13 cellular contexts compared by ENCODE assay signal in genomic region chr3:30188713-30189112, GRCh38.
DNase-seq lines count a peak whose midpoint lies in the region; ATAC-seq, FAIRE-seq and TF ChIP-seq lines count a peak whose summit lies in the region.
"Had no signal": no experiment of that assay in that cellular context is flagged by ENCODE, and none has a peak within 500 bp of the region (broad histone marks: within the 10 kb centered on the region; RNA-seq: fewer than 3 reads in every experiment).

No MANE protein-coding gene starts in this region.

- H3K36me3 ChIP-seq in bronchial epithelial cell (ENCODE audit: control insufficient read depth, insufficient read depth, low read length) (no peaks in the 10 kb centered on the region), gastrocnemius medialis (no peaks in the 10 kb centered on the region), vagina (no peaks in the 10 kb centered on the region)
- H3K36me3 ChIP-seq: pancreas had no signal

- H3K4me3 ChIP-seq in bronchial epithelial cell (ENCODE audit: low read depth, low read length) (no peak overlapping the region), gastrocnemius medialis (no peak overlapping the region), vagina (no peak overlapping the region)
- H3K4me3 ChIP-seq: pancreas had no signal

- no peaks in the 10 kb centered on the region for H3K27me3 ChIP-seq in bronchial epithelial cell (ENCODE audit: control insufficient read depth, insufficient read depth, low read length)
- H3K27me3 ChIP-seq in gastrocnemius medialis = no peaks in the 10 kb centered on the region
- H3K27me3 ChIP-seq in vagina = no peaks in the 10 kb centered on the region
- H3K27me3 ChIP-seq: pancreas had no signal

- in situ Hi-C loops in gastrocnemius medialis (cut with MboI; ENCODE audit: low sequenced_read_pairs in 4 of 4) = no loop called here

- FAIRE-seq in bronchial epithelial cell (lab: Jason Lieb, UNC) = no peak
- FAIRE-seq: pancreas, TTC549 had no signal

- TF ChIP-seq CTCF in bronchial epithelial cell (IDR thresholded peaks at IDR 0.05; ENCODE audit: insufficient read depth, low read length, severe bottlenecking) = no peak
- no peak for TF ChIP-seq CTCF in gastrocnemius medialis (IDR thresholded peaks at IDR 0.05 in 4 of 5, conservative IDR thresholded peaks at IDR 0.05 in 1 of 5)
- TF ChIP-seq CTCF in vagina (IDR thresholded peaks at IDR 0.05) = no peak

- TF ChIP-seq POLR2A in gastrocnemius medialis (IDR thresholded peaks at IDR 0.05) (no peak), vagina (IDR thresholded peaks at IDR 0.05) (no peak)

- peak; percentile 90 to 94 for ATAC-seq in gastrocnemius medialis
- ATAC-seq: pancreas; stimulated activated naive CD8-positive, alpha-beta T cell treated with anti-CD3 and anti-CD28 coated beads, Interleukin-15, amount 100 ng/mL, for 72 hours had no signal

- peaks cover 5 to 17% of the 10 kb centered on the region in 2 donors for H3K4me1 ChIP-seq in gastrocnemius medialis
- no peaks in the 10 kb centered on the region for H3K4me1 ChIP-seq in vagina

- H3K9me3 ChIP-seq in gastrocnemius medialis = no peaks in the 10 kb centered on the region
- no peaks in the 10 kb centered on the region for H3K9me3 ChIP-seq in vagina
- H3K9me3 ChIP-seq: pancreas had no signal

- intact Hi-C loops in gastrocnemius medialis (cut with DNase I; ENCODE audit: low total_unique reads) = no loop called here
- intact Hi-C loops in vagina (cut with DNase I) = no loop called here
- intact Hi-C loops in posterior cingulate gyrus (cut with DNase I) = no loop called here

- no peak overlapping the region for H3K27ac ChIP-seq in gastrocnemius medialis
- H3K27ac ChIP-seq in vagina = no peak overlapping the region
- H3K27ac ChIP-seq: pancreas had no signal

- DNase-seq in HT1080 (ENCODE audit: low read depth) = peak; percentile 39
- DNase-seq in NCI-H345 (lab: John Stamatoyannopoulos, UW) = peak; percentile 91
- peak; percentile 88 for DNase-seq in bronchial epithelial cell (ENCODE audit: low read depth)
- peak; percentile 36 to 37 for DNase-seq in gastrocnemius medialis
- DNase-seq in vagina (ENCODE audit: extremely low spot score in 2 of 2) = no peak
- DNase-seq in posterior cingulate gyrus = no peak
- DNase-seq in activated gamma-delta T cell treated with Interleukin-2 at 50 U/mL for 16 hours = no peak
- DNase-seq: glutamatergic neuron; MV-4-11; stimulated activated CD4-positive, alpha-beta T cell treated with anti-CD3 and anti-CD28 coated beads, Interleukin-4, amount 100 ng/mL, for 1 hour; stimulated activated naive CD8-positive, alpha-beta T cell treated with anti-CD3 and anti-CD28 coated beads, Interleukin-15, amount 100 ng/mL, for 72 hours had no signal

Comparison
In these comparisons a context has a peak if more than half of its experiments do, and no peak if none do; other contexts are left out.
1. DNase-seq: peak in HT1080 (single experiment), NCI-H345 (single experiment), bronchial epithelial cell (single experiment) and gastrocnemius medialis (2 of 2); none in vagina (0 of 2), posterior cingulate gyrus (0 of 10) and activated gamma-delta T cell treated with Interleukin-2 at 50 U/mL for 16 hours (single experiment).